24 cellular contexts compared by ENCODE assay signal in genomic region chr19:5298502-5298901, GRCh38. TPM values are rescaled to one million over a fixed set of nuclear protein-coding genes. Genes with fewer than 3 reads are reported as not detected.
DNase-seq lines count a peak whose midpoint lies in the region; ATAC-seq and TF ChIP-seq lines count a peak whose summit lies in the region.
"Had no signal": no experiment of that assay in that cellular context is flagged by ENCODE, and none has a peak within 500 bp of the region (broad histone marks: within the 10 kb centered on the region; RNA-seq: fewer than 3 reads in every experiment).

No MANE protein-coding gene starts in this region.

- no peaks in the 10 kb centered on the region for H3K27me3 ChIP-seq in PC-3 (ENCODE audit: low read length)
- no peaks in the 10 kb centered on the region for H3K27me3 ChIP-seq in neural progenitor cell
- H3K27me3 ChIP-seq: tibial nerve had no signal

- H3K27ac ChIP-seq in 22Rv1 (peak overlapping the region; percentile 67), PC-3 (ENCODE audit: low read length) (no peak overlapping the region), epithelial cell of prostate (no peak overlapping the region), neural progenitor cell (no peak overlapping the region)
- H3K27ac ChIP-seq: BLaER1 treated with 17β-estradiol and CSF1 and Interleukin-3, amounts not matched to agents 10 nM and 100 nM; heart right ventricle; KMS-11; tibial nerve had no signal

- no peaks in the 10 kb centered on the region for H3K9me3 ChIP-seq in PC-3 (ENCODE audit: low read length)
- no peaks in the 10 kb centered on the region for H3K9me3 ChIP-seq in neural progenitor cell (ENCODE audit: low read depth)
- H3K9me3 ChIP-seq: BLaER1 treated with 17β-estradiol and CSF1 and Interleukin-3, amounts not matched to agents 10 nM and 100 nM; tibial nerve had no signal

- POLR2A ChIA-PET in PC-3 (lab: Charles Lee; ENCODE audit: unreplicated experiment), result no interaction called here

- H2AFZ ChIP-seq in PC-3 (ENCODE audit: low read length) (no peak overlapping the region), neural progenitor cell (replicated peaks) (no peak overlapping the region)

- TF ChIP-seq CTCF in 22Rv1 (IDR thresholded peaks at IDR 0.05) (no peak), PC-3 (conservative IDR thresholded peaks at IDR 0.05; ENCODE audit: low read depth, low read length) (no peak), neural progenitor cell (IDR thresholded peaks at IDR 0.05) (no peak), mesothelial cell of epicardium (IDR thresholded peaks at IDR 0.05; ENCODE audit: unreplicated experiment) (no peak)

- DNase-seq in PC-3 (peak; percentile 94), epithelial cell of prostate (ENCODE audit: low read depth, low spot score) (peak; percentile 43), neural progenitor cell (ENCODE audit: low spot score) (no peak), NCI-H2171 treated with DMSO at 0.1 percent for 48 hours (lab: John Stamatoyannopoulos, UW) (no peak), mesothelial cell of epicardium (ENCODE audit: low spot score in 2 of 2, unreplicated experiment in 2 of 2) (no peak)
- DNase-seq: activated CD4-positive, alpha-beta T cell treated with anti-CD3 and anti-CD28 coated beads for 1 hour; activated effector memory CD4-positive, alpha-beta T cell treated with anti-CD3 and anti-CD28 coated beads, Interleukin-2, amount 50 U/mL, for 16 hours; activated naive CD8-positive, alpha-beta T cell treated with anti-CD3 and anti-CD28 coated beads, Interleukin-2, amount 50 U/mL, for 24 hours; DND-41; heart right ventricle; MV-4-11; NCI-H1694; NCI-H2171; NCI-H526 treated with DMSO at 0.1 percent for 48 hours; SHP77 treated with DMSO at 0.1 percent for 48 hours; stimulated activated CD4-positive, alpha-beta T cell treated with anti-CD3 and anti-CD28 coated beads, Interleukin-15, amount 100 ng/mL, for 24 hours had no signal

- no peaks in the 10 kb centered on the region for H3K9me2 ChIP-seq in PC-3 (replicated peaks; ENCODE audit: low read length)

- H3K9ac ChIP-seq in PC-3 (ENCODE audit: low read length), result no peak overlapping the region
- H3K9ac ChIP-seq in neural progenitor cell, result no peak overlapping the region
- H3K9ac ChIP-seq: BLaER1 treated with 17β-estradiol and CSF1 and Interleukin-3, amounts not matched to agents 10 nM and 100 nM; KMS-11 had no signal

- H3K27me3 Mint-ChIP-seq in neural progenitor cell (ENCODE audit: insufficient read depth, low read depth) (peaks cover 10% of the 10 kb centered on the region), mesothelial cell of epicardium (ENCODE audit: low read depth) (peaks cover 3% of the 10 kb centered on the region)

- H3K27ac Mint-ChIP-seq in neural progenitor cell (no peak overlapping the region), mesothelial cell of epicardium (no peak overlapping the region)
- H3K27ac Mint-ChIP-seq: activated naive CD8-positive, alpha-beta T cell treated with anti-CD3 and anti-CD28 coated beads, Interleukin-2, amount 50 U/mL, for 24 hours; nephron; stimulated activated naive CD8-positive, alpha-beta T cell treated with anti-CD3 and anti-CD28 coated beads, Interleukin-15, Interleukin-2, amounts not matched to agents 100 ng/mL and 50 ng/mL, for 24 hours had no signal

- ATAC-seq in PC-3 (peak; percentile 49), HG02763 (IDR thresholded peaks at IDR 0.05; ENCODE audit: unreplicated experiment) (no peak), GM18861 (IDR thresholded peaks at IDR 0.05; ENCODE audit: unreplicated experiment) (no peak)
- ATAC-seq: activated naive CD8-positive, alpha-beta T cell treated with anti-CD3 and anti-CD28 coated beads, Interleukin-2, amount 50 U/mL, for 24 hours; heart right ventricle had no signal

- H3F3A ChIP-seq in PC-3 (ENCODE audit: low read length, unreplicated experiment), result no peaks in the 10 kb centered on the region
- peaks cover 25% of the 10 kb centered on the region for H3F3A ChIP-seq in neural progenitor cell (ENCODE audit: low read depth)

- intact Hi-C loops in PC-3 (cut with micrococcal nuclease), result no loop called here

- H3K9me3 Mint-ChIP-seq in neural progenitor cell, result no peaks in the 10 kb centered on the region
- no peaks in the 10 kb centered on the region for H3K9me3 Mint-ChIP-seq in mesothelial cell of epicardium
- H3K9me3 Mint-ChIP-seq: activated naive CD8-positive, alpha-beta T cell treated with anti-CD3 and anti-CD28 coated beads, Interleukin-2, amount 50 U/mL, for 24 hours; stimulated activated naive CD8-positive, alpha-beta T cell treated with anti-CD3 and anti-CD28 coated beads, Interleukin-15, Interleukin-2, amounts not matched to agents 100 ng/mL and 50 ng/mL, for 24 hours had no signal

- H3K4me2 ChIP-seq in PC-3 (ENCODE audit: low read length) (no peak overlapping the region; the same call in 1 of the 2 replicates), neural progenitor cell (no peak overlapping the region)
- H3K4me2 ChIP-seq: BLaER1 treated with 17β-estradiol and CSF1 and Interleukin-3, amounts not matched to agents 10 nM and 100 nM; KMS-11 had no signal

- H3K4me3 Mint-ChIP-seq in neural progenitor cell, result peak overlapping the region; percentile 33
- H3K4me3 Mint-ChIP-seq in mesothelial cell of epicardium, result no peak overlapping the region
- H3K4me3 Mint-ChIP-seq: activated naive CD8-positive, alpha-beta T cell treated with anti-CD3 and anti-CD28 coated beads, Interleukin-2, amount 50 U/mL, for 24 hours; stimulated activated naive CD8-positive, alpha-beta T cell treated with anti-CD3 and anti-CD28 coated beads, Interleukin-15, Interleukin-2, amounts not matched to agents 100 ng/mL and 50 ng/mL, for 24 hours had no signal

- H3K4me1 Mint-ChIP-seq in neural progenitor cell (peaks cover 6% of the 10 kb centered on the region), mesothelial cell of epicardium (no peaks in the 10 kb centered on the region)
- H3K4me1 Mint-ChIP-seq: activated naive CD8-positive, alpha-beta T cell treated with anti-CD3 and anti-CD28 coated beads, Interleukin-2, amount 50 U/mL, for 24 hours had no signal

- H3K4me1 ChIP-seq in PC-3 (ENCODE audit: insufficient read depth, low read length) (peaks cover 10% of the 10 kb centered on the region), neural progenitor cell (peaks cover 6% of the 10 kb centered on the region)

- H3K36me3 Mint-ChIP-seq in neural progenitor cell (peaks cover 9% of the 10 kb centered on the region), mesothelial cell of epicardium (no peaks in the 10 kb centered on the region)

- BruUV-seq in PC-3 (replicated peaks; lab: Mats Ljungman, UMichigan), result no TSS peak

- CTCF ChIA-PET in PC-3 (lab: Charles Lee), result no interaction called here

- no peaks in the 10 kb centered on the region for H3K36me3 ChIP-seq in PC-3 (ENCODE audit: low read depth, low read length)
- no peaks in the 10 kb centered on the region for H3K36me3 ChIP-seq in neural progenitor cell
- H3K36me3 ChIP-seq: BLaER1 treated with 17β-estradiol and CSF1 and Interleukin-3, amounts not matched to agents 10 nM and 100 nM; heart right ventricle; tibial nerve had no signal

- H3K79me2 ChIP-seq in PC-3 (ENCODE audit: low read length) (no peaks in the 10 kb centered on the region), neural progenitor cell (ENCODE audit: low read depth) (peaks cover 89% of the 10 kb centered on the region)

- no peak overlapping the region for H3K4me3 ChIP-seq in PC-3 (ENCODE audit: low read length)
- H3K4me3 ChIP-seq in neural progenitor cell, result no peak overlapping the region
- H3K4me3 ChIP-seq: BLaER1 treated with 17β-estradiol and CSF1 and Interleukin-3, amounts not matched to agents 10 nM and 100 nM; heart right ventricle; tibial nerve had no signal

- H4K20me1 ChIP-seq in PC-3 (ENCODE audit: low read length), result no peaks in the 10 kb centered on the region
- peaks cover 97% of the 10 kb centered on the region for H4K20me1 ChIP-seq in neural progenitor cell (ENCODE audit: low read depth)

RNA-seq across cellular contexts. Expression of gene PTPRS, which starts 42.1 kb away (rescaled TPM):
- 106 and 134 TPM in 2 replicates for total RNA-seq in PC-3 (2014; rRNA removed)
- total RNA-seq in neural progenitor cell (ENCODE audit: low replicate concordance), result 167 and 403 TPM in 2 replicates
- total RNA-seq in mesothelial cell of epicardium, result 235 to 241 TPM (median 240 TPM) in 3 replicates

Comparison
In these comparisons a context has a peak if more than half of its experiments do, and no peak if none do; other contexts are left out.
1. DNase-seq: peak in PC-3 (single experiment) and epithelial cell of prostate (single experiment); none in neural progenitor cell (single experiment), NCI-H2171 treated with DMSO at 0.1 percent for 48 hours (single experiment) and mesothelial cell of epicardium (0 of 2).